Comparison of ENCODE assay signal across 8 cellular contexts in the genomic region with DNA sequence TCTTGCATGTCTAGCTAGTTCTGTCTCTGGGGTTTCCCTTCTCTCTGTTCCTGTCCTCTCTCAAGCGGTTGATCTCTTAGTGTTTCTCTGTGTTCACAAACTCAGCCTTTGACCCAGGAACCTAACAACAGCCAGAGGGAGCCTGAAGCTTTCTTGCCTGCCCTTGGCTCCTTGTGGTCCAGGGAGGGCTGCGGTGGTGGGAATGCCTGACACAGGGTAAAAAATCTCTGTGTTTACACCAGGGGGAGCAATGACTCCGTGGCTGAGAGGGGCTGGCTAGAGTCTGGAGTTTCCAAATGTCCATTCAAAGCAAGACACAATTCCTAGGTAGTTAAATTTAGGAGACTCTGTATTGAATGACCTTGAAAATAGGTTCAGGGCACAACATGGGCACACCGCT. TPM values are rescaled to one million over a fixed set of nuclear protein-coding genes. Genes with fewer than 3 reads are reported as not detected.
DNase-seq lines count a peak whose midpoint lies in the region; ATAC-seq and TF ChIP-seq lines count a peak whose summit lies in the region.
"Not testable (repeated sequence)": the region's sequence is repeated elsewhere in the genome, so short reads cannot be mapped to it uniquely, and the experiment has no call there.

No MANE protein-coding gene starts in this region.

- H2BK20ac ChIP-seq in H9 (ENCODE audit: low read depth, low read length, poor library complexity, severe bottlenecking), result not testable (repeated sequence)

- not testable (repeated sequence) for H3K4me2 ChIP-seq in H9 (ENCODE audit: insufficient read depth, insufficient read length, low read length); mesenchymal stem cell (ENCODE audit: low read length, poor library complexity, severe bottlenecking)

- H3K56ac ChIP-seq in H9 (ENCODE audit: insufficient read length, low read depth, low read length), result not testable (repeated sequence)

- H3K27me3 Mint-ChIP-seq in H9 (ENCODE audit: low read depth); chondrocyte (ENCODE audit: low read depth): not testable (repeated sequence)

- TF ChIP-seq CTCF in C4-2B (conservative IDR thresholded peaks at IDR 0.05) (peak; percentile 75), H9 (conservative IDR thresholded peaks at IDR 0.05) (peak; percentile 76), chondrocyte (IDR thresholded peaks at IDR 0.05) (peak; percentile 82), spleen (IDR thresholded peaks at IDR 0.05 in 8 of 11, conservative IDR thresholded peaks at IDR 0.05 in 3 of 11) (peak in 9 of 11 experiments; percentile 37 to 60 (median 44))

- not testable (repeated sequence) for H3K79me1 ChIP-seq in H9 (ENCODE audit: insufficient read depth, low read depth, low read length, poor library complexity, severe bottlenecking); mesenchymal stem cell (replicated peaks; ENCODE audit: low read length, poor library complexity, severe bottlenecking)

- H3K9me3 Mint-ChIP-seq in H9; chondrocyte (ENCODE audit: low read depth): not testable (repeated sequence)

- ATAC-seq in Right ventricle myocardium superior (ENCODE audit: poor library complexity), result peak; percentile 94

- H4K91ac ChIP-seq in H9 (ENCODE audit: insufficient read length, low read depth, low read length); mesenchymal stem cell (ENCODE audit: low read length): not testable (repeated sequence)

- H2BK120ac ChIP-seq in H9 (ENCODE audit: low read depth, low read length, poor library complexity, severe bottlenecking); mesenchymal stem cell (ENCODE audit: low read depth, low read length): not testable (repeated sequence)

- H3K9me3 ChIP-seq in H9 (ENCODE audit: control insufficient read depth, low read depth, low read length); mesenchymal stem cell (ENCODE audit: control insufficient read depth, low read length): not testable (repeated sequence)
- peaks cover 0 to 12% (median 0%) of the 10 kb centered on the region in 8 donors for H3K9me3 ChIP-seq in spleen

- H3K14ac ChIP-seq in H9 (ENCODE audit: insufficient read depth, low read length); mesenchymal stem cell (ENCODE audit: low read length in 2 of 2): not testable (repeated sequence)

- H4K20me1 ChIP-seq in H9 (ENCODE audit: control insufficient read depth, insufficient read depth, insufficient read length), result not testable (repeated sequence)

- not testable (repeated sequence) for H3K36me3 ChIP-seq in mesenchymal stem cell (ENCODE audit: control insufficient read depth in 1 of 2, insufficient read depth in 2 of 2, low read depth in 1 of 2, low read length in 2 of 2); spleen

- H3K23me2 ChIP-seq in H9 (ENCODE audit: insufficient read length, low read depth, low read length, poor library complexity, severe bottlenecking), result not testable (repeated sequence)

- not testable (repeated sequence) for H2AFZ ChIP-seq in H9 (ENCODE audit: low read length); mesenchymal stem cell (ENCODE audit: low read depth, low read length)

- intact Hi-C loops in Right ventricle myocardium superior (cut with DNase I) (loop anchor here (2.0 to 5.0 kb wide), 2 partner anchors 62 to 266 kb away; no protein-coding TSS in a partner anchor), spleen (cut with DNase I; ENCODE audit: low total_unique reads) (loop anchor here (5.0 kb wide), 1 partner anchor 451 kb away; no protein-coding TSS in a partner anchor)

- H3K27ac ChIP-seq in C4-2B; H9 (ENCODE audit: insufficient read length, low read depth, low read length); mesenchymal stem cell (ENCODE audit: low read length, poor library complexity, severe bottlenecking); spleen: not testable (repeated sequence)

- WGBS in H9 (ENCODE audit: extremely low coverage, insufficient read length, low lambda C conversion rate), result no CpG with 5 or more reads among the region's 4 CpGs
- 0% methylated on average over 2 of the region's 4 CpGs for WGBS in mesenchymal stem cell
- 3 to 27% (median 7%) methylated on average over 3 to 4 of the region's 4 CpGs for WGBS in spleen, 5 donors

- not testable (repeated sequence) for H3K27ac Mint-ChIP-seq in H9
- peak overlapping the region; percentile 49 for H3K27ac Mint-ChIP-seq in chondrocyte (ENCODE audit: unreplicated experiment)

- not testable (repeated sequence) for H4K5ac ChIP-seq in H9 (ENCODE audit: insufficient read length, low read depth, low read length)

- H2AK5ac ChIP-seq in H9 (ENCODE audit: insufficient read length, low read length); mesenchymal stem cell (ENCODE audit: low read length, severe bottlenecking): not testable (repeated sequence)

- not testable (repeated sequence) for H3K9ac ChIP-seq in H9 (ENCODE audit: extremely low read depth, insufficient read length, low read length); mesenchymal stem cell (ENCODE audit: low read length)

- TF ChIP-seq POLR2A in spleen (IDR thresholded peaks at IDR 0.05), result not testable (repeated sequence)

- H3K4me3 Mint-ChIP-seq in H9; chondrocyte (ENCODE audit: unreplicated experiment): not testable (repeated sequence)

- H2BK5ac ChIP-seq in H9 (ENCODE audit: insufficient read length, low read length); mesenchymal stem cell (ENCODE audit: low read depth, low read length, poor library complexity, severe bottlenecking): not testable (repeated sequence)

- H3K4ac ChIP-seq in H9 (ENCODE audit: low read depth, low read length); mesenchymal stem cell (ENCODE audit: low read depth in 1 of 2, low read length in 2 of 2): not testable (repeated sequence)

- not testable (repeated sequence) for H3K36me3 Mint-ChIP-seq in H9 (ENCODE audit: insufficient read depth in 1 of 3, low read depth in 3 of 3); chondrocyte (ENCODE audit: low read depth)

- H2BK12ac ChIP-seq in H9 (ENCODE audit: insufficient read length, low read depth, low read length); mesenchymal stem cell (ENCODE audit: low read length in 2 of 2): not testable (repeated sequence)

- not testable (repeated sequence) for H3K27me3 ChIP-seq in H9 (ENCODE audit: insufficient read depth, low read length)
- peaks cover 15 to 26% of the 10 kb centered on the region in 2 experiments for H3K27me3 ChIP-seq in mesenchymal stem cell (ENCODE audit: control insufficient read depth in 1 of 2, insufficient read depth in 1 of 2, low read length in 2 of 2)
- peaks cover 0 to 12% (median 0%) of the 10 kb centered on the region in 7 donors for H3K27me3 ChIP-seq in spleen (replicated peaks in 1 of 7)

- H3K4me3 ChIP-seq in mesenchymal stem cell (ENCODE audit: insufficient read depth in 1 of 2, low read depth in 1 of 2, low read length in 2 of 2); spleen: not testable (repeated sequence)

- H3K4me1 Mint-ChIP-seq in H9; chondrocyte (ENCODE audit: low read depth): not testable (repeated sequence)

- DNase-seq in H9 (peak; percentile 86), NCI-H2081 (lab: John Stamatoyannopoulos, UW) (peak; percentile 34 to 43), SK-N-DZ (ENCODE audit: low spot score) (peak; percentile 68), mesenchymal stem cell (peak; percentile 50)
- not testable (repeated sequence) for DNase-seq in chondrocyte (ENCODE audit: low spot score); Right ventricle myocardium superior; spleen

- H2BK15ac ChIP-seq in H9 (ENCODE audit: low read depth, low read length); mesenchymal stem cell (ENCODE audit: low read depth, poor library complexity, severe bottlenecking): not testable (repeated sequence)

- H3K23ac ChIP-seq in H9 (ENCODE audit: insufficient read length, low read depth, low read length); mesenchymal stem cell (ENCODE audit: low read length in 2 of 2): not testable (repeated sequence)

- H3K18ac ChIP-seq in H9 (ENCODE audit: insufficient read length, low read depth, low read length); mesenchymal stem cell (ENCODE audit: low read depth in 1 of 2, low read length in 2 of 2): not testable (repeated sequence)

- H3K4me1 ChIP-seq in H9 (ENCODE audit: insufficient read depth, low read length); mesenchymal stem cell (ENCODE audit: control insufficient read depth, insufficient read depth, low read depth, low read length); spleen: not testable (repeated sequence)

- not testable (repeated sequence) for H3K79me2 ChIP-seq in H9 (ENCODE audit: insufficient read depth, low read length)

- H4K8ac ChIP-seq in H9 (replicated peaks; ENCODE audit: insufficient read length, low read depth, low read length); mesenchymal stem cell (ENCODE audit: low read length): not testable (repeated sequence)

- H3T11ph ChIP-seq in H9 (ENCODE audit: low read length), result not testable (repeated sequence)

RNA-seq across cellular contexts. Expression of a gene that starts 16.7 kb away (rescaled TPM):
- total RNA-seq in H9 (2021) (11.3 and 11.9 TPM in 2 replicates), chondrocyte (27.1 to 38.4 TPM (median 31.9 TPM) in 3 replicates), Right ventricle myocardium superior (66.3 TPM), spleen (100 to 1,000 TPM in 6 of 7 donors, 10 to 100 TPM in 1; 83.9 to 235 (median 180) TPM)
- 9.3 and 10.4 TPM in 2 replicates for polyA plus RNA-seq in SK-N-DZ (2014; cell fraction: cytosol; rRNA removed)
- polyA plus RNA-seq in SK-N-DZ (2014; cell fraction: nucleus; rRNA removed), result 19.8 and 31.0 TPM in 2 replicates
- 2.1 TPM for polyA plus RNA-seq in mesenchymal stem cell (2013, experiment 1 of 2)
- polyA plus RNA-seq in mesenchymal stem cell (2013, experiment 2 of 2), result 2.3 TPM
- 10 to 100 TPM in 1 of 3 donors, 1 to 10 TPM in 2; 6.3 to 19.6 (median 8.5) TPM for polyA plus RNA-seq in spleen

RNA-seq across cellular contexts. Expression of a gene that starts 24.6 kb away (rescaled TPM):
- total RNA-seq in H9 (2021) (not detected in 2 replicates), chondrocyte (not detected in 3 replicates), Right ventricle myocardium superior (not detected), spleen (not detected)
- polyA plus RNA-seq in SK-N-DZ (2014; cell fraction: cytosol; rRNA removed), result not detected in 2 replicates
- polyA plus RNA-seq in SK-N-DZ (2014; cell fraction: nucleus; rRNA removed), result not detected in 2 replicates
- polyA plus RNA-seq in mesenchymal stem cell (2013, experiment 1 of 2), result not detected
- polyA plus RNA-seq in mesenchymal stem cell (2013, experiment 2 of 2), result not detected
- polyA plus RNA-seq in spleen, result under 1 TPM in 1 of 3 donors, not detected in 2; 0.06 TPM

RNA-seq across cellular contexts. Expression of a gene that starts 55.5 kb away (rescaled TPM):
- 58.1 and 62.5 TPM in 2 replicates for total RNA-seq in H9 (2021)
- polyA plus RNA-seq in SK-N-DZ (2014; cell fraction: cytosol; rRNA removed), result 90.9 and 92.2 TPM in 2 replicates
- polyA plus RNA-seq in SK-N-DZ (2014; cell fraction: nucleus; rRNA removed), result 625 and 803 TPM in 2 replicates
- 23.9 to 34.5 TPM (median 25.4 TPM) in 3 replicates for total RNA-seq in chondrocyte
- 6.8 TPM for total RNA-seq in Right ventricle myocardium superior
- polyA plus RNA-seq in mesenchymal stem cell (2013, experiment 1 of 2), result 27.9 TPM
- polyA plus RNA-seq in mesenchymal stem cell (2013, experiment 2 of 2), result 27.6 TPM
- total RNA-seq in spleen, result 10 to 100 TPM; 23.3 to 53.9 (median 31.4) TPM
- 10 to 100 TPM; 13.6 to 22.1 (median 17.0) TPM for polyA plus RNA-seq in spleen
